ENCODE assay signal across 1 cellular context in genomic region chr22:39133871-39134270, GRCh38.
TF ChIP-seq lines count a peak whose summit lies in the region.

No MANE protein-coding gene starts in this region.

TF ChIP-seq in HepG2, 621 proteins besides CTCF, POLR2A, EP300 and RAD21:
- TF ChIP-seq NR1H2 (CRISPR knock-in tag; IDR thresholded peaks at IDR 0.05; ENCODE audit: borderline replicate concordance, low read depth) = no peak
- no peak for TF ChIP-seq ZNF281 (CRISPR knock-in tag; IDR thresholded peaks at IDR 0.05; ENCODE audit: borderline replicate concordance)
- no peak for TF ChIP-seq ZKSCAN8 (CRISPR knock-in tag; IDR thresholded peaks at IDR 0.05; ENCODE audit: borderline replicate concordance)
- no peak for TF ChIP-seq CERS6 (CRISPR knock-in tag; IDR thresholded peaks at IDR 0.05)
- TF ChIP-seq ZNF335 (CRISPR knock-in tag; IDR thresholded peaks at IDR 0.05) = no peak
- TF ChIP-seq, protein P1, sequence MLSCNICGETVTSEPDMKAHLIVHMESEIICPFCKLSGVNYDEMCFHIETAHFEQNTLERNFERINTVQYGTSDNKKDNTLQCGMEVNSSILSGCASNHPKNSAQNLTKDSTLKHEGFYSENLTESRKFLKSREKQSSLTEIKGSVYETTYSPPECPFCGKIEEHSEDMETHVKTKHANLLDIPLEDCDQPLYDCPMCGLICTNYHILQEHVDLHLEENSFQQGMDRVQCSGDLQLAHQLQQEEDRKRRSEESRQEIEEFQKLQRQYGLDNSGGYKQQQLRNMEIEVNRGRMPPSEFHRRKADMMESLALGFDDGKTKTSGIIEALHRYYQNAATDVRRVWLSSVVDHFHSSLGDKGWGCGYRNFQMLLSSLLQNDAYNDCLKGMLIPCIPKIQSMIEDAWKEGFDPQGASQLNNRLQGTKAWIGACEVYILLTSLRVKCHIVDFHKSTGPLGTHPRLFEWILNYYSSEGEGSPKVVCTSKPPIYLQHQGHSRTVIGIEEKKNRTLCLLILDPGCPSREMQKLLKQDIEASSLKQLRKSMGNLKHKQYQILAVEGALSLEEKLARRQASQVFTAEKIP (CRISPR knock-in tag; IDR thresholded peaks at IDR 0.05; ENCODE audit: borderline replicate concordance) = no peak
- TF ChIP-seq NPAS2 (CRISPR knock-in tag; IDR thresholded peaks at IDR 0.05; ENCODE audit: borderline replicate concordance) = no peak
- TF ChIP-seq, protein P2, sequence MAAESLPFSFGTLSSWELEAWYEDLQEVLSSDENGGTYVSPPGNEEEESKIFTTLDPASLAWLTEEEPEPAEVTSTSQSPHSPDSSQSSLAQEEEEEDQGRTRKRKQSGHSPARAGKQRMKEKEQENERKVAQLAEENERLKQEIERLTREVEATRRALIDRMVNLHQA (CRISPR knock-in tag; IDR thresholded peaks at IDR 0.05) = no peak
- no peak for TF ChIP-seq ZNF546 (CRISPR knock-in tag; conservative IDR thresholded peaks at IDR 0.05)
- no peak for TF ChIP-seq U2AF1 (optimal IDR thresholded peaks at IDR 0.05; ENCODE audit: low read depth, low read length)
- TF ChIP-seq, protein P3, sequence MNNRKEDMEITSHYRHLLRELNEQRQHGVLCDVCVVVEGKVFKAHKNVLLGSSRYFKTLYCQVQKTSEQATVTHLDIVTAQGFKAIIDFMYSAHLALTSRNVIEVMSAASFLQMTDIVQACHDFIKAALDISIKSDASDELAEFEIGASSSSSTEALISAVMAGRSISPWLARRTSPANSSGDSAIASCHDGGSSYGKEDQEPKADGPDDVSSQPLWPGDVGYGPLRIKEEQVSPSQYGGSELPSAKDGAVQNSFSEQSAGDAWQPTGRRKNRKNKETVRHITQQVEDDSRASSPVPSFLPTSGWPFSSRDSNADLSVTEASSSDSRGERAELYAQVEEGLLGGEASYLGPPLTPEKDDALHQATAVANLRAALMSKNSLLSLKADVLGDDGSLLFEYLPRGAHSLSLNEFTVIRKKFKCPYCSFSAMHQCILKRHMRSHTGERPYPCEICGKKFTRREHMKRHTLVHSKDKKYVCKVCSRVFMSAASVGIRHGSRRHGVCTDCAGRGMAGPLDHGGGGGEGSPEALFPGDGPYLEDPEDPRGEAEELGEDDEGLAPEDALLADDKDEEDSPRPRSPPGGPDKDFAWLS (CRISPR knock-in tag; IDR thresholded peaks at IDR 0.05; ENCODE audit: borderline replicate concordance) = no peak
- no peak for TF ChIP-seq POLR2AphosphoS2 (IDR thresholded peaks at IDR 0.05; ENCODE audit: low read depth, low read length)
- TF ChIP-seq, protein P4, sequence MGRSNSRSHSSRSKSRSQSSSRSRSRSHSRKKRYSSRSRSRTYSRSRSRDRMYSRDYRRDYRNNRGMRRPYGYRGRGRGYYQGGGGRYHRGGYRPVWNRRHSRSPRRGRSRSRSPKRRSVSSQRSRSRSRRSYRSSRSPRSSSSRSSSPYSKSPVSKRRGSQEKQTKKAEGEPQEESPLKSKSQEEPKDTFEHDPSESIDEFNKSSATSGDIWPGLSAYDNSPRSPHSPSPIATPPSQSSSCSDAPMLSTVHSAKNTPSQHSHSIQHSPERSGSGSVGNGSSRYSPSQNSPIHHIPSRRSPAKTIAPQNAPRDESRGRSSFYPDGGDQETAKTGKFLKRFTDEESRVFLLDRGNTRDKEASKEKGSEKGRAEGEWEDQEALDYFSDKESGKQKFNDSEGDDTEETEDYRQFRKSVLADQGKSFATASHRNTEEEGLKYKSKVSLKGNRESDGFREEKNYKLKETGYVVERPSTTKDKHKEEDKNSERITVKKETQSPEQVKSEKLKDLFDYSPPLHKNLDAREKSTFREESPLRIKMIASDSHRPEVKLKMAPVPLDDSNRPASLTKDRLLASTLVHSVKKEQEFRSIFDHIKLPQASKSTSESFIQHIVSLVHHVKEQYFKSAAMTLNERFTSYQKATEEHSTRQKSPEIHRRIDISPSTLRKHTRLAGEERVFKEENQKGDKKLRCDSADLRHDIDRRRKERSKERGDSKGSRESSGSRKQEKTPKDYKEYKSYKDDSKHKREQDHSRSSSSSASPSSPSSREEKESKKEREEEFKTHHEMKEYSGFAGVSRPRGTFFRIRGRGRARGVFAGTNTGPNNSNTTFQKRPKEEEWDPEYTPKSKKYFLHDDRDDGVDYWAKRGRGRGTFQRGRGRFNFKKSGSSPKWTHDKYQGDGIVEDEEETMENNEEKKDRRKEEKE (IDR thresholded peaks at IDR 0.05) = no peak
- no peak for TF ChIP-seq ZFP36L2 (CRISPR knock-in tag; IDR thresholded peaks at IDR 0.05)
TF ChIP-seq in HepG2: peak in this region for 0.
